Comparison of ENCODE assay signal across 8 cellular contexts in the genomic region with DNA sequence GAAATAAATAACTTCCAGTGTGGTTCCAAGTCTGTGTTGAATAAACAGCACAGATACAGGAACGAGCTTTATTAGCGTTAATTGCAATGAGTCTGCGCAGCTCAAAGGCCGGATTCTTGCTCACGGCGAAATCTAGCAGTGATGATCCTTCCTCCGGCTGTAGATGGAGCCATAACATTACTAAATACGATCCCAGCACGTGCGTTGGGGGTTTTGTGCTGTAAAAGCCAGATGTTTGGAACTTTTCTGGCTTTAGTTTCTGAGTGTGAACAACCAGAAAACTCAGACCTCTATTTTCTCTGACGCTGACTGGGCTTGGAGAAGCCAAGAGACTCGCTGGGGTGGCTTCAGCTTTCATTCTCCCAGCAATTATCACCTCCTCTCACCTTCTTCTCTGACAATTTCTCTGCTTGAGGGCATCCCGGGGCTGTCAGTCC. TPM values are rescaled to one million over a fixed set of nuclear protein-coding genes. Genes with fewer than 3 reads are reported as not detected.
DNase-seq lines count a peak whose midpoint lies in the region; ATAC-seq and TF ChIP-seq lines count a peak whose summit lies in the region.

No MANE protein-coding gene starts in this region.

- TF ChIP-seq EP300 in tibial nerve (IDR thresholded peaks at IDR 0.05): peak in 1 of 2 donors; percentile 27

- CTCF ChIA-PET in Calu3 (lab: Charles Lee): interaction anchor here (0.6 to 1.5 kb wide), 16 partner anchors 11 to 1407 kb away, joined by 3 to 7 read pairs (median 3); a partner anchor contains a TSS

- peaks cover 7% of the 10 kb centered on the region for H3K4me1 Mint-ChIP-seq in Calu3 (ENCODE audit: low read depth, unreplicated experiment)

- in situ Hi-C loops in KBM-7 (cut with MboI; ENCODE audit: low pct_unique_long_range_greater_than_20kb, low sequenced_read_pairs): loop anchor here (25.0 kb wide), 1 partner anchor 337 kb away; no protein-coding TSS in a partner anchor

- peaks cover 90% of the 10 kb centered on the region for H3K27me3 ChIP-seq in neutrophil
- H3K27me3 ChIP-seq in tibial nerve: peaks cover 0 to 15% of the 10 kb centered on the region in 2 donors

- no peaks in the 10 kb centered on the region for H3K9me3 ChIP-seq in neutrophil
- H3K9me3 ChIP-seq in tibial nerve: no peaks in the 10 kb centered on the region

- intact Hi-C loops in Calu3 (cut with micrococcal nuclease; ENCODE audit: unreplicated experiment): loop anchor here (5.0 kb wide), 2 partner anchors 207 to 222 kb away; no protein-coding TSS in a partner anchor

- no peak overlapping the region for H3K27ac ChIP-seq in neutrophil
- no peak overlapping the region for H3K27ac ChIP-seq in tibial nerve

- H3K27ac Mint-ChIP-seq in Calu3 (ENCODE audit: unreplicated experiment): no peak overlapping the region

- no peaks in the 10 kb centered on the region for H3K4me1 ChIP-seq in neutrophil (ENCODE audit: control insufficient read depth in 1 of 2, insufficient read depth in 1 of 2, low read depth in 1 of 2, low read length in 1 of 2)
- H3K4me1 ChIP-seq in tibial nerve: peaks cover 0 to 12% (median 0%) of the 10 kb centered on the region in 4 donors

- peak; percentile 80 for ATAC-seq in GM21390 (IDR thresholded peaks at IDR 0.05; ENCODE audit: unreplicated experiment)

- peaks cover 86% of the 10 kb centered on the region for H3K27me3 Mint-ChIP-seq in Calu3 (ENCODE audit: unreplicated experiment)

- H3K9me3 Mint-ChIP-seq in Calu3 (ENCODE audit: low read depth, unreplicated experiment): no peaks in the 10 kb centered on the region

- no peak for TF ChIP-seq POLR2A in tibial nerve (IDR thresholded peaks at IDR 0.05)

- 1 to 2% methylated on average over 13 of the region's 13 CpGs for WGBS in tibial nerve, 2 donors

- BruUV-seq in Calu3 (replicated peaks; lab: Mats Ljungman, UMichigan): no TSS peak

- no peak overlapping the region for H3K4me3 ChIP-seq in fibroblast of pulmonary artery (replicated peaks; ENCODE audit: low read depth, low read length)
- H3K4me3 ChIP-seq in neutrophil (ENCODE audit: low read depth in 1 of 2, low read length in 1 of 2): no peak overlapping the region
- no peak overlapping the region for H3K4me3 ChIP-seq in tibial nerve

- no peaks in the 10 kb centered on the region for H3K36me3 ChIP-seq in neutrophil
- H3K36me3 ChIP-seq in tibial nerve: no peaks in the 10 kb centered on the region

- TF ChIP-seq CTCF in Calu3 (IDR thresholded peaks at IDR 0.05; ENCODE audit: unreplicated experiment): peak; percentile 63
- peak; percentile 81 for TF ChIP-seq CTCF in fibroblast of pulmonary artery (IDR thresholded peaks at IDR 0.05; ENCODE audit: low read length, missing control alignments)
- peak; percentile 42 for TF ChIP-seq CTCF in neutrophil (IDR thresholded peaks at IDR 0.05)
- TF ChIP-seq CTCF in tibial nerve (IDR thresholded peaks at IDR 0.05): peak; percentile 52 to 65 (median 59)

- H3K36me3 Mint-ChIP-seq in Calu3 (ENCODE audit: insufficient read depth, unreplicated experiment): no peaks in the 10 kb centered on the region

- H3K4me3 Mint-ChIP-seq in Calu3 (ENCODE audit: low read depth, unreplicated experiment): no peak overlapping the region

- peak; percentile 57 for DNase-seq in Calu3
- DNase-seq in KBM-7: peak; percentile 82
- DNase-seq in OCI-M2 (lab: John Stamatoyannopoulos, UW; ENCODE audit: unreplicated experiment): peak; percentile 45
- DNase-seq in activated T-cell treated with anti-CD3 and anti-CD28 coated beads, Interleukin-2, amount 50 U/mL, for 48 hours: peak; percentile 53 to 54
- DNase-seq in fibroblast of pulmonary artery (ENCODE audit: low read depth): peak; percentile 89
- DNase-seq in tibial nerve (ENCODE audit: low spot score in 2 of 2): peak in 1 of 2 donors; percentile 62

RNA-seq across cellular contexts. Expression of a gene that starts 47.0 kb away (rescaled TPM):
- total RNA-seq in Calu3 (2022) (46.4 and 59.4 TPM in 2 replicates), tibial nerve (10 to 100 TPM; 33.3 to 48.5 (median 39.8) TPM)
